In the genomic region with DNA sequence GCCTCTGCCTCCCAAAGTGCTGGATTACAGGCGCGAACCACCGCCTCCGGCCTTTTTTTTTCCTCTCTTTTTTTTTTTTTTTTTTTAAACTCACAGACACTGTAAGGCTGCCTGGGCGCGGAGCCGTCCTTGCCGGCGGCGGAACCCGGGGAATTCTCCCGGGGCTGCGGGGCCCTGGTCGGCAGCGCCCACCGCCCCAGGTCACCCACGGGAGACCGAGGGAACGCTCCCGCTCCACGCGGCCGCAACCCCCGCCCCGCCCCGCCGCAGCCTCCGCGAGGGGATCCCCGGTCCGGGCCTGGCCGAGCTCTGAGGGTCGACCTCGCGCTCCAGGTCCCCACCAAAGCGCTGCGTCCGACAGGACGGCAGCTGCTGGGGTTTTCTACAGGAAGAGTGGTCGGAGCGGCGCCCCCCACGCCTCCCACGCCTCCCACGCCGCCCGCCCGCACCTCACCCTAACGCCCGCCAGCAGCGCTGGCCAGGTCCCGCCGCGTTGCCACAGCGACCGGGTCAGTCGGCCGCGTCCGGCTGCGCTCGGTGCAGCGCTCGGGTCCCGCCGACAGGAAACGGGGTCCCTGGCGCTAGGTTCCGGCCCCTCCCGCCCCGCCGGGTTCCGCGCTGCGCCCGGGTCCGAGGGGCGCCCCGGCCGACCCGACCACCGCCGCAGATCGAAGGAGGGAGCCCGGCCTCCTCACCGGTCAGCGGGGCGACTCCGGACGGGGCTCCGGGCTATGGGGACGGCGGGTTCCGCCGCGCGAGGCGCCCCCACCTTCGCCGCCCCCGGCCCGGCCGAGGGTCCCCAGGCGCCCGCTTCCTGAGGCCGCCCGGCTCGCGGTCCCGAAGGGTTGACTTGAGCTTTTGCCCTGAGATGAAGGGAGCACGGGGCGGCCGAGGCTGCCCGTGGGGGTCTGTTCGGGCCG, we compare ENCODE assay signal across 8 cellular contexts.
A peak's percentile ranks its signal among the peaks of the same experiment; 100 is the strongest.
DNase-seq lines count a peak whose midpoint lies in the region; ATAC-seq and TF ChIP-seq lines count a peak whose summit lies in the region.

CCDC57 (minus strand) TSS at position 512 of the 920 bp plus-strand sequence. CDS start 10,898 bp downstream, outside the sequence.

- peaks cover 45% of the 10 kb centered on the region for H3K4me1 ChIP-seq in ACC112 (ENCODE audit: control insufficient read depth, insufficient read depth, low read length, unreplicated experiment)

- no peak for TF ChIP-seq POLR2A in GM18505 (IDR thresholded peaks at IDR 0.05; ENCODE audit: borderline replicate concordance, extremely low read depth, insufficient read depth, insufficient read length)

- H3K79me2 ChIP-seq in ACC112 (ENCODE audit: control insufficient read depth, insufficient read depth, low read length, unreplicated experiment): peaks cover 21% of the 10 kb centered on the region

- H3K27ac ChIP-seq in ACC112 (ENCODE audit: low read depth, low read length) (peak within 1 kb of the TSS; percentile 88), epithelial cell of prostate (peak within 1 kb of the TSS; percentile 67)

- H3K4me3 ChIP-seq in ACC112 (ENCODE audit: low read depth, low read length): peak within 1 kb of the TSS; percentile 99

- peak; percentile 21 for DNase-seq in NCI-H526 treated with DMSO at 0.1 percent for 48 hours (lab: John Stamatoyannopoulos, UW)
- peak; percentile 66 for DNase-seq in activated CD8-positive, alpha-beta memory T cell treated with anti-CD3 and anti-CD28 coated beads, Interleukin-2, amount 50 U/mL, for 4 hours
- DNase-seq in epithelial cell of prostate (ENCODE audit: low read depth, low spot score): no peak
- DNase-seq in midbrain (lab: John Stamatoyannopoulos, UW): peak; percentile 72
- peak in 5 of 6 experiments; percentile 14 to 52 (median 30) for DNase-seq in stimulated activated naive CD4-positive, alpha-beta T cell (lab: John Stamatoyannopoulos, UW)

- H2AFZ ChIP-seq in ACC112 (ENCODE audit: low read length, unreplicated experiment): peak within 1 kb of the TSS; percentile 91

- H3K27me3 ChIP-seq in ACC112 (ENCODE audit: insufficient read depth, low read length): no peaks in the 10 kb centered on the region

- no peaks in the 10 kb centered on the region for H3K36me3 ChIP-seq in ACC112 (ENCODE audit: insufficient read depth, low read length)

- ATAC-seq in GM18505 (IDR thresholded peaks at IDR 0.05; ENCODE audit: unreplicated experiment) (peak; percentile 64), HG03025 (IDR thresholded peaks at IDR 0.05; ENCODE audit: low FRiP score, unreplicated experiment) (peak; percentile 60)
